In genomic region chr2:226890286-226890685, GRCh38 we compare ENCODE assay signal across 9 cellular contexts.
"Had no signal": no experiment of that assay in that cellular context is flagged by ENCODE, and none has a peak within 500 bp of the region (broad histone marks: within the 10 kb centered on the region; RNA-seq: fewer than 3 reads in every experiment).

No MANE protein-coding gene starts in this region.

- H3K4me3 ChIP-seq: GM23248, GM23338, HAP-1 had no signal

- H3K4me3 Mint-ChIP-seq: GM23338, H9, HFFc6 had no signal

- H3K9ac ChIP-seq: GM23248 had no signal

- H3K27ac Mint-ChIP-seq: GM23338, H9 had no signal

- H3K27ac ChIP-seq: GM23248 had no signal

- H3K9me3 ChIP-seq: HAP-1 had no signal

- ATAC-seq: GM23338, HCT116 had no signal

- H2AFZ ChIP-seq: GM23248, GM23338 had no signal

- H3K4me2 ChIP-seq: GM23338 had no signal

- H3K4me1 Mint-ChIP-seq: GM23338, H9 had no signal

- H3K36me3 ChIP-seq: HAP-1 had no signal

- H3K9me3 Mint-ChIP-seq: GM23338, H9, HFFc6 had no signal

- DNase-seq: GM23248, GOT3, H7, H9, HCEC 1CT, HFFc6 had no signal

- H3K4me1 ChIP-seq: HAP-1 had no signal
